ENCODE assay signal across 8 cellular contexts in the genomic region with DNA sequence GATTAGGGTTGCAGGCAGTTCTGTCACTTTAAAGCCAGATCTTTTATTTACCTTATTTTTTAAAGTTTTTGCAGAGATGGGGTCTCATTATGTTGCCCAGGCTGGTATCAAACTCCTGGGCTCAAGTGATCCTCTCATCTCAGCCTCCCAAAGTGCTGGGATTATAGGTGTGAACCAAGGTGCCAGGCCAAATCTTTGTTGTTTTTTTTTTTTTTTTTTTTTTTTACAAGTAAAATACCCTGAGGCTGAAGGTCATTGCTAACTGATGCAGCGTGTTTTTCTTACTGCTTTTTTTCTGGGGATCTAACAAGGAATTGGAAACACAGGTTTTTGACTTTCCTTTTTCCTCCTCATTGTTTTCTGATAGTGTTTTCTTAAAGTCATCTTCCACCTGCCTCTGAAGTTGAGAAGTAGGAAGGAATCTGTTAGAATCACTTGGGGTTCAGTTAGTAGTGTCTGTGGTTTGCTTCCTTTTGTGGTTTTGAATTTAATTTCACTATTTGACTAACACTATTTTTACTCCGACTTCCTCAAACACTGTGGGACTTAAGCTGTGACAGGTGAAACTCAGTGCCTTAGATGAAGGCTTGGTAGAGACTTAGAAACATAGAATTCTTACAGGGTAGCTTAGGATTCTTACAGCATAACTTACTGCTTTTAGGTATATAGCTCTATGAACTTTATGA. TPM values are rescaled to one million over a fixed set of nuclear protein-coding genes. Genes with fewer than 3 reads are reported as not detected.
DNase-seq lines count a peak whose midpoint lies in the region; ATAC-seq and TF ChIP-seq lines count a peak whose summit lies in the region.

No MANE protein-coding gene starts in this region.

- no peak overlapping the region for H3K9ac ChIP-seq in skeletal muscle satellite cell (ENCODE audit: low read depth, low read length)

- peaks cover 36% of the 10 kb centered on the region for H3K36me3 ChIP-seq in skeletal muscle satellite cell (ENCODE audit: insufficient read depth, low read length)

- POLR2A ChIA-PET in WTC11 (lab: Charles Lee), result no interaction called here

- ATAC-seq in GM19372 (IDR thresholded peaks at IDR 0.05; ENCODE audit: low read depth, unreplicated experiment) (peak; percentile 74), HG03342 (IDR thresholded peaks at IDR 0.05; ENCODE audit: unreplicated experiment) (peak; percentile 88), WTC11 (no peak)

- DNase-seq in CD14-positive monocyte (ENCODE audit: low spot score) (no peak), WTC11 (ENCODE audit: low spot score) (no peak), mesenteric fat pad (ENCODE audit: low spot score) (no peak), H4 (ENCODE audit: low spot score) (no peak), glutamatergic neuron (no peak)

- H3K27me3 ChIP-seq in skeletal muscle satellite cell (ENCODE audit: control insufficient read depth, insufficient read depth, low read length), result no peaks in the 10 kb centered on the region

- TF ChIP-seq CTCF in CD14-positive monocyte (IDR thresholded peaks at IDR 0.05) (no peak), WTC11 (IDR thresholded peaks at IDR 0.05) (no peak), glutamatergic neuron (IDR thresholded peaks at IDR 0.05; ENCODE audit: partially characterized antibody, unreplicated experiment) (no peak)

- H3K4me1 Mint-ChIP-seq in CD14-positive monocyte (peaks cover 49% of the 10 kb centered on the region), WTC11 (peaks cover 6% of the 10 kb centered on the region), glutamatergic neuron (ENCODE audit: low read depth, unreplicated experiment) (peaks cover 17% of the 10 kb centered on the region)

- intact Hi-C loops in CD14-positive monocyte (cut with micrococcal nuclease), result no loop called here

- peaks cover 24 to 39% of the 10 kb centered on the region in 2 donors for H3K36me3 Mint-ChIP-seq in CD14-positive monocyte
- peaks cover 16% of the 10 kb centered on the region for H3K36me3 Mint-ChIP-seq in WTC11
- no peaks in the 10 kb centered on the region for H3K36me3 Mint-ChIP-seq in glutamatergic neuron (ENCODE audit: unreplicated experiment)

- H3K9me3 ChIP-seq in skeletal muscle satellite cell (replicated peaks; ENCODE audit: low read length), result no peaks in the 10 kb centered on the region

- H3K27ac Mint-ChIP-seq in CD14-positive monocyte (peak overlapping the region; percentile 10 to 83 (median 68)), WTC11 (peak overlapping the region; percentile 71), glutamatergic neuron (ENCODE audit: unreplicated experiment) (no peak overlapping the region)

- H3K4me3 Mint-ChIP-seq in CD14-positive monocyte (peak overlapping the region in 1 of 2 donors; percentile 58), WTC11 (no peak overlapping the region), glutamatergic neuron (ENCODE audit: unreplicated experiment) (no peak overlapping the region)

- CTCF ChIA-PET in WTC11 (lab: Charles Lee), result no interaction called here

- H3K27me3 Mint-ChIP-seq in CD14-positive monocyte (ENCODE audit: low read depth in 3 of 3) (no peaks in the 10 kb centered on the region), WTC11 (ENCODE audit: low read depth) (no peaks in the 10 kb centered on the region), glutamatergic neuron (ENCODE audit: unreplicated experiment) (no peaks in the 10 kb centered on the region)

- H3K4me1 ChIP-seq in skeletal muscle satellite cell (ENCODE audit: control insufficient read depth, insufficient read depth, low read length), result peaks cover 23% of the 10 kb centered on the region

- H3K4me2 ChIP-seq in skeletal muscle satellite cell (ENCODE audit: low read length), result peak overlapping the region; percentile 11

- no peaks in the 10 kb centered on the region for H3K9me3 Mint-ChIP-seq in CD14-positive monocyte
- no peaks in the 10 kb centered on the region for H3K9me3 Mint-ChIP-seq in WTC11
- H3K9me3 Mint-ChIP-seq in glutamatergic neuron (ENCODE audit: unreplicated experiment), result no peaks in the 10 kb centered on the region

- no peak overlapping the region for H3K4me3 ChIP-seq in skeletal muscle satellite cell (ENCODE audit: low read length)

TF ChIP-seq in WTC11, 78 proteins besides CTCF, POLR2A, EP300 and RAD21:
- no peak for TF ChIP-seq ATF2 (CRISPR knock-in tag; IDR thresholded peaks at IDR 0.05; ENCODE audit: borderline replicate concordance, low read depth)
- no peak for TF ChIP-seq GABPB1 (CRISPR knock-in tag; IDR thresholded peaks at IDR 0.05)
- TF ChIP-seq SMAD4 (CRISPR knock-in tag; IDR thresholded peaks at IDR 0.05), result no peak
- TF ChIP-seq ZNF425 (CRISPR knock-in tag; conservative IDR thresholded peaks at IDR 0.05), result no peak
- TF ChIP-seq NR3C1 (CRISPR knock-in tag; conservative IDR thresholded peaks at IDR 0.05; ENCODE audit: low read depth), result no peak

RNA-seq across cellular contexts. Expression of gene CLTC, which starts 22.2 kb away (rescaled TPM):
- 100 to 1,000 TPM in 1 of 2 donors, 10 to 100 TPM in 1; 63.3 to 102 TPM for polyA plus RNA-seq in CD14-positive monocyte
- total RNA-seq in WTC11 (2021) (238 to 283 TPM (median 240 TPM) in 3 replicates), mesenteric fat pad (261 TPM), glutamatergic neuron (ENCODE audit: unreplicated experiment) (253 TPM)
- total RNA-seq in skeletal muscle satellite cell (2012; rRNA removed), result 306 and 376 TPM in 2 replicates
- total RNA-seq in H4 (2014; rRNA removed; shearing (Covaris generic)), result 362 and 385 TPM in 2 replicates
